1 cellular context compared by ENCODE assay signal in the genomic region with DNA sequence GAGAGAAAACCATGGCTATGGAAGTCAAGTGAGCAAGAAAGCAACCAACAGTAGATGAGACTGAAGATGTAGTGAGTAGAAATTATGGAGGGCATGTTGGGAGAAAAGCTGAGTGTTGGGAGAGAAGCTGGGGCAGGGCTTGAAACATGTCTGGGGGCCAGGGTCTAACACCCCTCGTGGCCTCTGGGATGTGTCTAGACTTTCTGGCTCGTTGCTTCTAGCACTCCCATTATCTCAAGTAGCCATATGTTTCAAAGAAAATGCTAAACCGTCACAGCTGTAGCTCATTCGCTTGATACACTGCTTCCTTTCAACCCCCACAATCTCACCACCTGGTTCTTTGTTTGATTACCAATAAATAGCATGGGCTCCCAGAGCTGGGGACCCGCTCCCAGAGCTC.
TF ChIP-seq lines count a peak whose summit lies in the region.

No MANE protein-coding gene starts in this region.

TF ChIP-seq in K562, 482 proteins besides CTCF, POLR2A, EP300 and RAD21 (continued from another document):
- TF ChIP-seq ZNF609 (CRISPR knock-in tag; IDR thresholded peaks at IDR 0.05; ENCODE audit: borderline replicate concordance): no peak
- TF ChIP-seq STAG1 (CRISPR knock-in tag; IDR thresholded peaks at IDR 0.05; ENCODE audit: borderline replicate concordance): no peak
- TF ChIP-seq CEBPG (CRISPR knock-in tag; IDR thresholded peaks at IDR 0.05): no peak
- no peak for TF ChIP-seq CEBPG (tag; conservative IDR thresholded peaks at IDR 0.05 in 1 of 2, IDR thresholded peaks at IDR 0.05 in 1 of 2)
- peak; percentile 62; the same call in 1 of the 2 replicates for TF ChIP-seq KLF16 (IDR thresholded peaks at IDR 0.05)
- TF ChIP-seq CC2D1A (IDR thresholded peaks at IDR 0.05): no peak
- no peak for TF ChIP-seq ZNF780A (CRISPR knock-in tag; IDR thresholded peaks at IDR 0.05)
- no peak for TF ChIP-seq U2AF2 (optimal IDR thresholded peaks at IDR 0.05; ENCODE audit: low read depth, low read length)
- no peak for TF ChIP-seq POLR2B (IDR thresholded peaks at IDR 0.05; ENCODE audit: low read depth, partially characterized antibody)
- TF ChIP-seq RFX1 (IDR thresholded peaks at IDR 0.05): no peak
